1 cellular context compared by ENCODE assay signal in the genomic region with DNA sequence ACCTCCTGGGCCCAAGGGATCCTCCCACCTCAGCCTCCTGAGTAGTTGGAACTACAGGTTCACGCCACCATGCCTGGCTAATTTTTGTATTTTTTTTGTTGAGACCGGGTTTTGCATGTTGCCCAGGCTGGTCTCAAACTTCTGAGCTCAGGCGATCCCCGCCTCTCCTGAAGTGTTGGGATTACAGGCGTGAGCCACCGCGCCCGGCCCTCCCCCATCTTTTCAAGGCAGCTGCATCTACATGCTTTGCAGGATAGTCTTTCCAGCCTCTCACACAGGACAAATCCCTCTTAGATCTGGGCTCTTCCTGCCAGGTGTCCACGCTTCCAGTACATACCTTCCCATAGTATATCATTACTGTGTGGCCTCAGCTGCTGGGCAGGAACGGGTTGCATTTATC.
TF ChIP-seq lines count a peak whose summit lies in the region.

No MANE protein-coding gene starts in this region.

TF ChIP-seq in GM23338, 12 proteins besides CTCF, POLR2A, EP300 and RAD21 (continued from another document):
- TF ChIP-seq ZNF462 (CRISPR knock-in tag; IDR thresholded peaks at IDR 0.05), result no peak
- TF ChIP-seq ZNF114 (CRISPR knock-in tag; IDR thresholded peaks at IDR 0.05), result no peak
- TF ChIP-seq, protein P1, sequence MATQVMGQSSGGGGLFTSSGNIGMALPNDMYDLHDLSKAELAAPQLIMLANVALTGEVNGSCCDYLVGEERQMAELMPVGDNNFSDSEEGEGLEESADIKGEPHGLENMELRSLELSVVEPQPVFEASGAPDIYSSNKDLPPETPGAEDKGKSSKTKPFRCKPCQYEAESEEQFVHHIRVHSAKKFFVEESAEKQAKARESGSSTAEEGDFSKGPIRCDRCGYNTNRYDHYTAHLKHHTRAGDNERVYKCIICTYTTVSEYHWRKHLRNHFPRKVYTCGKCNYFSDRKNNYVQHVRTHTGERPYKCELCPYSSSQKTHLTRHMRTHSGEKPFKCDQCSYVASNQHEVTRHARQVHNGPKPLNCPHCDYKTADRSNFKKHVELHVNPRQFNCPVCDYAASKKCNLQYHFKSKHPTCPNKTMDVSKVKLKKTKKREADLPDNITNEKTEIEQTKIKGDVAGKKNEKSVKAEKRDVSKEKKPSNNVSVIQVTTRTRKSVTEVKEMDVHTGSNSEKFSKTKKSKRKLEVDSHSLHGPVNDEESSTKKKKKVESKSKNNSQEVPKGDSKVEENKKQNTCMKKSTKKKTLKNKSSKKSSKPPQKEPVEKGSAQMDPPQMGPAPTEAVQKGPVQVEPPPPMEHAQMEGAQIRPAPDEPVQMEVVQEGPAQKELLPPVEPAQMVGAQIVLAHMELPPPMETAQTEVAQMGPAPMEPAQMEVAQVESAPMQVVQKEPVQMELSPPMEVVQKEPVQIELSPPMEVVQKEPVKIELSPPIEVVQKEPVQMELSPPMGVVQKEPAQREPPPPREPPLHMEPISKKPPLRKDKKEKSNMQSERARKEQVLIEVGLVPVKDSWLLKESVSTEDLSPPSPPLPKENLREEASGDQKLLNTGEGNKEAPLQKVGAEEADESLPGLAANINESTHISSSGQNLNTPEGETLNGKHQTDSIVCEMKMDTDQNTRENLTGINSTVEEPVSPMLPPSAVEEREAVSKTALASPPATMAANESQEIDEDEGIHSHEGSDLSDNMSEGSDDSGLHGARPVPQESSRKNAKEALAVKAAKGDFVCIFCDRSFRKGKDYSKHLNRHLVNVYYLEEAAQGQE (IDR thresholded peaks at IDR 0.05; ENCODE audit: unreplicated experiment), result no peak
